Comparison of ENCODE assay signal across 8 cellular contexts in the genomic region with DNA sequence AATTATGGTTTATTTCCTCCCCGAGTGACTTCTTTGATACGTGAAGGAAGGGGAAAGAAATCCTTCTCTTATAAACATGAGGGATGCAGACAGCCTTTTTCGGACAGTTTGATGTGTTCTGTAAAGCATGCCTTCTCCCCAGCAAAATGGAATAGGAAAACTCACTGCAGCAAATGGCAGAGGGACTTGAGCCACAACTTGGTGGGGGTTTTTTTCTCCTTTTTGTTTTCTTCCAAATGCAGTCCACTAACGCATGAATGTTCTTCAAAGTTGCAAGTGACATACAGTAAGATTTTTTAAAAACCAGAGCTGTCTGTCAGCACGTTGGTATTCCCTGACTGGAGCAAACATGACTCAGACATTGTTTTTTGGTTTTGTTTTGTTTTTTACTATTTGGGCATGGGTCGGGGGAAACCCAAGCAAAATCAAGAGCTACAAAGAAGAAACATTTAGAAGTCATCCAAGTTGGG. TPM values are rescaled to one million over a fixed set of nuclear protein-coding genes. Genes with fewer than 3 reads are reported as not detected.
DNase-seq lines count a peak whose midpoint lies in the region; FAIRE-seq and TF ChIP-seq lines count a peak whose summit lies in the region.

No MANE protein-coding gene starts in this region.

- peaks cover 39% of the 10 kb centered on the region for H3K79me2 ChIP-seq in astrocyte (ENCODE audit: insufficient read depth, low read length)

- no peaks in the 10 kb centered on the region for H3K36me3 ChIP-seq in astrocyte (ENCODE audit: insufficient read depth, low read length)
- H3K36me3 ChIP-seq in liver (ENCODE audit: control insufficient read depth in 4 of 4, insufficient read depth in 3 of 4, low read depth in 1 of 4, low read length in 3 of 4) = no peaks in the 10 kb centered on the region
- no peaks in the 10 kb centered on the region for H3K36me3 ChIP-seq in tibial artery

- H3K4me3 Mint-ChIP-seq in activated T-cell treated with anti-CD3 and anti-CD28 coated beads, Interleukin-2, amount 50 U/mL, for 24 hours = peak overlapping the region; percentile 79
- peak overlapping the region; percentile 87 for H3K4me3 Mint-ChIP-seq in astrocyte (ENCODE audit: unreplicated experiment)

- DNase-seq in activated T-cell treated with anti-CD3 and anti-CD28 coated beads, Interleukin-2, amount 50 U/mL, for 24 hours = no peak
- no peak for DNase-seq in activated T-cell treated with anti-CD3 and anti-CD28 coated beads for 4 hours
- DNase-seq in astrocyte (ENCODE audit: low read depth) = no peak
- no peak for DNase-seq in tibial artery
- DNase-seq in DMS153 (lab: John Stamatoyannopoulos, UW) = no peak
- no peak for DNase-seq in NCI-H1092 (lab: John Stamatoyannopoulos, UW)
- no peak for DNase-seq in activated gamma-delta T cell treated with Interleukin-2 at 50 U/mL for 16 hours

- WGBS in liver = 1% methylated on average over 6 of the region's 6 CpGs

- H3K27ac ChIP-seq in astrocyte (ENCODE audit: low read depth, low read length) (peak overlapping the region; percentile 6), liver (ENCODE audit: low read depth in 1 of 2, low read length in 2 of 2) (peak overlapping the region; percentile 30 to 83), tibial artery (peak overlapping the region; percentile 85 to 94)

- intact Hi-C loops in tibial artery (cut with DNase I; ENCODE audit: low total_unique reads) = loop anchor here (10.0 kb wide), 1 partner anchor 185 kb away; the partner anchor contains the start of genes CLHC1 and RPS27A

- H3K9me3 ChIP-seq in astrocyte (ENCODE audit: insufficient read depth, low read depth, low read length) = no peaks in the 10 kb centered on the region
- H3K9me3 ChIP-seq in liver (ENCODE audit: control insufficient read depth in 4 of 4, low read length in 3 of 4) = no peaks in the 10 kb centered on the region
- no peaks in the 10 kb centered on the region for H3K9me3 ChIP-seq in tibial artery

- H2AFZ ChIP-seq in astrocyte (ENCODE audit: low read depth, low read length) = peak overlapping the region; percentile 80

- no peak for FAIRE-seq in astrocyte (lab: Jason Lieb, UNC)

- no peak overlapping the region for H3K27ac Mint-ChIP-seq in activated T-cell treated with anti-CD3 and anti-CD28 coated beads, Interleukin-2, amount 50 U/mL, for 24 hours
- H3K27ac Mint-ChIP-seq in astrocyte (ENCODE audit: unreplicated experiment) = no peak overlapping the region

- peaks cover 3% of the 10 kb centered on the region for H3K4me1 ChIP-seq in astrocyte (ENCODE audit: insufficient read depth, low read length)
- H3K4me1 ChIP-seq in liver (ENCODE audit: control insufficient read depth in 4 of 4, insufficient read depth in 4 of 4, low read length in 3 of 4) = peaks cover 0 to 19% (median 9%) of the 10 kb centered on the region in 4 donors
- H3K4me1 ChIP-seq in tibial artery = peaks cover 0 to 28% (median 11%) of the 10 kb centered on the region in 4 donors

- H3K27me3 Mint-ChIP-seq in activated T-cell treated with anti-CD3 and anti-CD28 coated beads, Interleukin-2, amount 50 U/mL, for 24 hours = peaks cover 18% of the 10 kb centered on the region
- no peaks in the 10 kb centered on the region for H3K27me3 Mint-ChIP-seq in astrocyte (ENCODE audit: low read depth, unreplicated experiment)

- no peak for TF ChIP-seq RAD21 in liver (IDR thresholded peaks at IDR 0.05)

- H3K27me3 ChIP-seq in astrocyte (ENCODE audit: insufficient read depth, low read length) = no peaks in the 10 kb centered on the region
- no peaks in the 10 kb centered on the region for H3K27me3 ChIP-seq in liver (ENCODE audit: control insufficient read depth in 4 of 4, insufficient read depth in 4 of 4, low read length in 3 of 4)
- H3K27me3 ChIP-seq in tibial artery = no peaks in the 10 kb centered on the region

- TF ChIP-seq CTCF in astrocyte (IDR thresholded peaks at IDR 0.05; ENCODE audit: insufficient read depth, low read depth, low read length) = no peak
- TF ChIP-seq CTCF in liver (IDR thresholded peaks at IDR 0.05; ENCODE audit: low read depth, low read length, missing input control) = no peak
- TF ChIP-seq CTCF in tibial artery (IDR thresholded peaks at IDR 0.05) = no peak

- peaks cover 36% of the 10 kb centered on the region for H3K4me1 Mint-ChIP-seq in activated T-cell treated with anti-CD3 and anti-CD28 coated beads, Interleukin-2, amount 50 U/mL, for 24 hours (ENCODE audit: low read depth)
- H3K4me1 Mint-ChIP-seq in astrocyte (ENCODE audit: low read depth, unreplicated experiment) = peaks cover 11% of the 10 kb centered on the region

- H3K9ac ChIP-seq in astrocyte (ENCODE audit: low read length) = peak overlapping the region; percentile 71
- H3K9ac ChIP-seq in liver (ENCODE audit: low read depth in 1 of 2, low read length in 2 of 2) = peak overlapping the region; percentile 29 to 86

- H4K20me1 ChIP-seq in astrocyte (ENCODE audit: insufficient read depth, low read length) = peaks cover 7% of the 10 kb centered on the region

- peak overlapping the region; percentile 88 for H3K4me2 ChIP-seq in astrocyte (ENCODE audit: low read length)

- no peaks in the 10 kb centered on the region for H3K9me3 Mint-ChIP-seq in activated T-cell treated with anti-CD3 and anti-CD28 coated beads, Interleukin-2, amount 50 U/mL, for 24 hours
- no peaks in the 10 kb centered on the region for H3K9me3 Mint-ChIP-seq in astrocyte (ENCODE audit: unreplicated experiment)

- no peaks in the 10 kb centered on the region for H3K36me3 Mint-ChIP-seq in activated T-cell treated with anti-CD3 and anti-CD28 coated beads, Interleukin-2, amount 50 U/mL, for 24 hours (ENCODE audit: low read depth)
- H3K36me3 Mint-ChIP-seq in astrocyte (ENCODE audit: low read depth, unreplicated experiment) = peaks cover under 1% of the 10 kb centered on the region

- H3K4me3 ChIP-seq in astrocyte (ENCODE audit: insufficient read depth, low read depth, low read length) (peak overlapping the region; percentile 79), liver (ENCODE audit: low read depth in 1 of 3, low read length in 3 of 3) (peak overlapping the region; percentile 71 to 97 (median 84)), tibial artery (peak overlapping the region; percentile 72 to 94)

TF ChIP-seq in liver, 16 proteins besides CTCF, POLR2A, EP300 and RAD21:
- TF ChIP-seq TAF1 (conservative IDR thresholded peaks at IDR 0.05) (no peak), YY1 (IDR thresholded peaks at IDR 0.05) (peak; percentile 33), JUND (IDR thresholded peaks at IDR 0.05) (peak in 1 of 2 donors; percentile 7), NR2F2 (IDR thresholded peaks at IDR 0.05) (no peak), HNF4A (conservative IDR thresholded peaks at IDR 0.05) (no peak), GABPA (IDR thresholded peaks at IDR 0.05 in 1 of 2, conservative IDR thresholded peaks at IDR 0.05 in 1 of 2) (no peak)
- TF ChIP-seq, protein P1, sequence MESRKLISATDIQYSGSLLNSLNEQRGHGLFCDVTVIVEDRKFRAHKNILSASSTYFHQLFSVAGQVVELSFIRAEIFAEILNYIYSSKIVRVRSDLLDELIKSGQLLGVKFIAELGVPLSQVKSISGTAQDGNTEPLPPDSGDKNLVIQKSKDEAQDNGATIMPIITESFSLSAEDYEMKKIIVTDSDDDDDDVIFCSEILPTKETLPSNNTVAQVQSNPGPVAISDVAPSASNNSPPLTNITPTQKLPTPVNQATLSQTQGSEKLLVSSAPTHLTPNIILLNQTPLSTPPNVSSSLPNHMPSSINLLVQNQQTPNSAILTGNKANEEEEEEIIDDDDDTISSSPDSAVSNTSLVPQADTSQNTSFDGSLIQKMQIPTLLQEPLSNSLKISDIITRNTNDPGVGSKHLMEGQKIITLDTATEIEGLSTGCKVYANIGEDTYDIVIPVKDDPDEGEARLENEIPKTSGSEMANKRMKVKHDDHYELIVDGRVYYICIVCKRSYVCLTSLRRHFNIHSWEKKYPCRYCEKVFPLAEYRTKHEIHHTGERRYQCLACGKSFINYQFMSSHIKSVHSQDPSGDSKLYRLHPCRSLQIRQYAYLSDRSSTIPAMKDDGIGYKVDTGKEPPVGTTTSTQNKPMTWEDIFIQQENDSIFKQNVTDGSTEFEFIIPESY (IDR thresholded peaks at IDR 0.05) = no peak

RNA-seq across cellular contexts. Expression of gene CCDC88A, which starts 0.6 kb away (rescaled TPM):
- total RNA-seq in astrocyte = 66.7 and 74.6 TPM in 2 replicates
- 10 to 100 TPM; 20.3 to 31.0 TPM for total RNA-seq in liver
- 10 to 100 TPM in 1 of 2 donors, 1 to 10 TPM in 1; 4.0 to 10.7 TPM for polyA plus RNA-seq in liver

Comparison
In these comparisons a context has a peak if more than half of its experiments do, and no peak if none do; other contexts are left out.
1. H3K27ac ChIP-seq: peak in every context shown above with its lines; median percentile 90 in tibial artery; 56 in liver; 6 in astrocyte.